9 cellular contexts compared by ENCODE assay signal in the genomic region with DNA sequence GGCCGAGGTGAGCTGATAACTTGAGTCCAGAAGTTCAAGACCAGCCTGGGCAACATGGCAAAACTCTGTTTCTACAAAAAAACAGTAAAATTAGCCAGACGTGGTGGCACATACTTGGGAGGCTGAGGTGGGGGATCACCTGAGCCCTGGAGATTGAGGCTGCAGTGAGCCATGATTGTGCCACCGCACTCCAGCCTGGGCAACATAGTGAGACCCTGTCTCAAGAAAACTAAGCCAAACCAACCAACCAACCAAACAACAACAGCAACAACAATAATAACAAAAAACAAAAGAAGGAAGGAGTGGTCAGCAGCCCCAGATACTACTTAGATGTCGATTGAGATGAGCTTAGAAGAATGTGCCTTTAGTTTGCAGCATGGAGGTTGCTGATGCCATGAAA.
"Had no signal": no experiment of that assay in that cellular context is flagged by ENCODE, and none has a peak within 500 bp of the region (broad histone marks: within the 10 kb centered on the region; RNA-seq: fewer than 3 reads in every experiment).

No MANE protein-coding gene starts in this region.

- H3K9ac ChIP-seq: GM23248, KMS-11 had no signal

- FAIRE-seq: HTR-8/SVneo had no signal

- H3K27ac ChIP-seq: GM23248, KMS-11 had no signal

- DNase-seq: GM23248, GOT3, H7, IMR-90, KBM-7 had no signal

- H3K4me2 ChIP-seq: KMS-11 had no signal

- H3K9me3 ChIP-seq: HAP-1 had no signal

- H2AFZ ChIP-seq: GM23248 had no signal

- ATAC-seq: HCT116 had no signal

- H3K4me3 ChIP-seq: GM23248, HAP-1 had no signal

- H3K4me1 ChIP-seq: HAP-1 had no signal
